Comparison of ENCODE assay signal across 8 cellular contexts in genomic region chr3:155745795-155746550, GRCh38. TPM values are rescaled to one million over a fixed set of nuclear protein-coding genes. Genes with fewer than 3 reads are reported as not detected.
DNase-seq lines count a peak whose midpoint lies in the region; ATAC-seq and TF ChIP-seq lines count a peak whose summit lies in the region.

No MANE protein-coding gene starts in this region.

- no peaks in the 10 kb centered on the region for H3K9me3 Mint-ChIP-seq in activated naive CD8-positive, alpha-beta T cell treated with anti-CD3 and anti-CD28 coated beads, Interleukin-2, amount 10 ng/mL, durations not matched to agents 7 days and 5 days

- no peak overlapping the region for H3K27ac Mint-ChIP-seq in activated naive CD8-positive, alpha-beta T cell treated with anti-CD3 and anti-CD28 coated beads, Interleukin-2, amount 10 ng/mL, durations not matched to agents 7 days and 5 days

- POLR2A ChIA-PET in activated naive CD8-positive, alpha-beta T cell treated with anti-CD3 and anti-CD28 coated beads, Interleukin-2, amount 10 ng/mL, durations not matched to agents 7 days and 5 days (lab: Charles Lee), result no interaction called here

- peak; percentile 46 for DNase-seq in COLO668 (lab: John Stamatoyannopoulos, UW; ENCODE audit: unreplicated experiment)
- DNase-seq in NCI-H1105 (lab: John Stamatoyannopoulos, UW), result peak; percentile 70
- DNase-seq in activated naive CD8-positive, alpha-beta T cell treated with anti-CD3 and anti-CD28 coated beads, Interleukin-2, amount 10 ng/mL, durations not matched to agents 7 days and 5 days, result no peak
- peak; percentile 72 for DNase-seq in iPS-NIHi7 (ENCODE audit: extremely low spot score)
- no peak for DNase-seq in suprapubic skin (ENCODE audit: low spot score in 2 of 2)
- DNase-seq in vagina (ENCODE audit: extremely low spot score in 2 of 2), result no peak
- no peak for DNase-seq in CD1c-positive myeloid dendritic cell (ENCODE audit: extremely low spot score)

- TF ChIP-seq POLR2A in suprapubic skin (IDR thresholded peaks at IDR 0.05) (no peak), vagina (IDR thresholded peaks at IDR 0.05) (no peak)

- no peak for ATAC-seq in activated naive CD8-positive, alpha-beta T cell treated with anti-CD3 and anti-CD28 coated beads, Interleukin-2, amount 10 ng/mL, durations not matched to agents 7 days and 5 days (ENCODE audit: low read depth)
- ATAC-seq in GM18520 (IDR thresholded peaks at IDR 0.05; ENCODE audit: unreplicated experiment), result no peak

- no peak overlapping the region for H3K27ac ChIP-seq in suprapubic skin
- H3K27ac ChIP-seq in vagina, result no peak overlapping the region

- WGBS in suprapubic skin, result 29% methylated on average over 19 of the region's 19 CpGs

- H3K9me3 ChIP-seq in suprapubic skin (no peaks in the 10 kb centered on the region), vagina (no peaks in the 10 kb centered on the region)

- H3K4me1 Mint-ChIP-seq in activated naive CD8-positive, alpha-beta T cell treated with anti-CD3 and anti-CD28 coated beads, Interleukin-2, amount 10 ng/mL, durations not matched to agents 7 days and 5 days, result peaks cover 20% of the 10 kb centered on the region

- intact Hi-C loops in vagina (cut with DNase I), result no loop called here

- H3K4me1 ChIP-seq in suprapubic skin, result peaks cover 30% of the 10 kb centered on the region
- H3K4me1 ChIP-seq in vagina, result peaks cover 16% of the 10 kb centered on the region

- H3K27me3 Mint-ChIP-seq in activated naive CD8-positive, alpha-beta T cell treated with anti-CD3 and anti-CD28 coated beads, Interleukin-2, amount 10 ng/mL, durations not matched to agents 7 days and 5 days, result peaks cover 72% of the 10 kb centered on the region

- TF ChIP-seq EP300 in suprapubic skin (IDR thresholded peaks at IDR 0.05), result no peak

- no peaks in the 10 kb centered on the region for H3K36me3 Mint-ChIP-seq in activated naive CD8-positive, alpha-beta T cell treated with anti-CD3 and anti-CD28 coated beads, Interleukin-2, amount 10 ng/mL, durations not matched to agents 7 days and 5 days

- H3K27me3 ChIP-seq in suprapubic skin, result peaks cover 11% of the 10 kb centered on the region
- no peaks in the 10 kb centered on the region for H3K27me3 ChIP-seq in vagina

- peak overlapping the region; percentile 62 for H3K4me3 ChIP-seq in suprapubic skin
- H3K4me3 ChIP-seq in vagina, result no peak overlapping the region

- TF ChIP-seq CTCF in suprapubic skin (IDR thresholded peaks at IDR 0.05) (no peak), vagina (IDR thresholded peaks at IDR 0.05) (no peak)

- H3K36me3 ChIP-seq in suprapubic skin, result no peaks in the 10 kb centered on the region
- no peaks in the 10 kb centered on the region for H3K36me3 ChIP-seq in vagina

- H3K4me3 Mint-ChIP-seq in activated naive CD8-positive, alpha-beta T cell treated with anti-CD3 and anti-CD28 coated beads, Interleukin-2, amount 10 ng/mL, durations not matched to agents 7 days and 5 days, result peak overlapping the region; percentile 8

RNA-seq across cellular contexts. Expression of gene PLCH1, which starts 1.1 kb away (rescaled TPM):
- 1 to 10 TPM; 3.8 to 5.1 TPM for total RNA-seq in activated naive CD8-positive, alpha-beta T cell treated with anti-CD3 and anti-CD28 coated beads, Interleukin-2, amount 10 ng/mL, durations not matched to agents 7 days and 5 days
- total RNA-seq in suprapubic skin, result 1 to 10 TPM in 1 of 4 donors, under 1 TPM in 3; 0.68 to 1.2 (median 0.87) TPM
- 0.25 TPM for total RNA-seq in vagina

Comparison
In these comparisons a context has a peak if more than half of its experiments do, and no peak if none do; other contexts are left out.
1. DNase-seq: peak in COLO668 (single experiment), NCI-H1105 (single experiment) and iPS-NIHi7 (single experiment); none in activated naive CD8-positive, alpha-beta T cell treated with anti-CD3 and anti-CD28 coated beads, Interleukin-2, amount 10 ng/mL, durations not matched to agents 7 days and 5 days (single experiment), suprapubic skin (0 of 2), vagina (0 of 2) and CD1c-positive myeloid dendritic cell (single experiment).